17 cellular contexts compared by ENCODE assay signal in genomic region chr11:92087916-92088537, GRCh38.
"Had no signal": no experiment of that assay in that cellular context is flagged by ENCODE, and none has a peak within 500 bp of the region (broad histone marks: within the 10 kb centered on the region; RNA-seq: fewer than 3 reads in every experiment).

No MANE protein-coding gene starts in this region.

- H3K27ac ChIP-seq: colonic mucosa, heart right ventricle, neural progenitor cell, parathyroid adenoma, right atrium auricular region, stomach had no signal

- H3K4me3 ChIP-seq: colonic mucosa, heart right ventricle, mucosa of descending colon, neural progenitor cell, right atrium auricular region, stomach had no signal

- DNase-seq: cerebellar nuclear complex; colonic mucosa; effector CD8-positive, alpha-beta T cell; heart right ventricle; islet precursor cell; mammary epithelial cell; mucosa of descending colon; natural killer cell; small intestine; stimulated activated CD4-positive, alpha-beta T cell treated with anti-CD3 and anti-CD28 coated beads, Interleukin-12 subunit alpha, Interleukin-12 subunit beta, amount 100 ng/mL, for 4 hours; stimulated activated naive CD4-positive, alpha-beta T cell; stomach; substantia nigra; trophoblast cell had no signal

- H3K27me3 ChIP-seq: colonic mucosa, heart right ventricle, neural progenitor cell, right atrium auricular region, stomach had no signal
